8 cellular contexts compared by ENCODE assay signal in the genomic region with DNA sequence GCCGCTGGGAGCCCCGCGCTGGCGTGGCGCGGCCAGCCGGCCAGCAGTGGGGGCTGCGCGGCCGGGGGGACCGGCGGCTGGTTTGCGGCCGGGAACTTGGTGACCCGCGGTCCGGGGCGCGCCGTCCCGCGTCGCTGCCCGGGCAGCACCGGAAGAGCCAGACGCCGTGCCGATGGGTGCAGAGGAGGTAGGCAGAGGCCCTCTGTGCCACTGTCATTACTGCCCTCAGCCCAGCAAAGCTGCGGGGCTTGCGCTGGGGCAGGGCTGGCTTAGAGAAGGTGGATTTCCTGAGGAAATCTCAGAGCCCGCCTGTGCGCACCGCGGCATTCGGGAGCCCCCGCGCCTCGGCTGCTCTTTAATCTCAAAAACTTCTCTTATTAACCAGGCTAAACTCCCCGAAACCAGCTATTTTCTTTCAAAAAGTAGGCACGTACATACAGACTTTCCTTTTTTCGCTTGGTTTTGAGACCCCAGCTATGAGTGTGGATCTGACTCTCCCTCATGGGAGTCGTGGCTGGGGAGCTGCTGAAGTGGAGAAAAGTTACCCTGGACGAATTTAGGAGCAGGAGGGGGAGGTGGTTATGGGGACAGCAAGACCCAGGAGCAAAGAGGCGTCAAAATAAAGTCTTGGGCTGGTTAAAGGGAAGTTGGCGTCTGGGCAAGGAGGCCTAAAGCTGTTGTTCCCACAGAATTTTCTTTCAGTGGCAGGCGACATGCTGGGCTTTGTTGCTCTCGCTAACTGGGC. TPM values are rescaled to one million over a fixed set of nuclear protein-coding genes. Genes with fewer than 3 reads are reported as not detected.
DNase-seq lines count a peak whose midpoint lies in the region; ATAC-seq and TF ChIP-seq lines count a peak whose summit lies in the region.

No MANE protein-coding gene starts in this region.

- no peaks in the 10 kb centered on the region for H3K9me3 Mint-ChIP-seq in natural killer cell

- H3K4me1 Mint-ChIP-seq in natural killer cell, result peaks cover 59 to 60% of the 10 kb centered on the region in 2 donors

- ATAC-seq in HG02623 (IDR thresholded peaks at IDR 0.05; ENCODE audit: unreplicated experiment) (peak; percentile 12), natural killer cell (peak; percentile 37 to 56 (median 41))

- H3K36me3 Mint-ChIP-seq in natural killer cell, result no peaks in the 10 kb centered on the region

- H3K27ac Mint-ChIP-seq in natural killer cell, result peak overlapping the region; percentile 95 to 96

- H3K27me3 ChIP-seq in uterus, result no peaks in the 10 kb centered on the region

- DNase-seq in GM12864 (ENCODE audit: low read depth) (no peak), NCI-H2171 (lab: John Stamatoyannopoulos, UW) (peak; percentile 37), fibroblast of mammary gland (ENCODE audit: low read depth) (peak; percentile 11), natural killer cell (no peak), uterus (peak; percentile 28 to 33), dedifferentiated amniotic fluid mesenchymal stem cell (ENCODE audit: extremely low spot score) (no peak)
- DNase-seq in activated T-cell treated with anti-CD3 and anti-CD28 coated beads, Interleukin-2, amount 50 U/mL, for 48 hours, result peak; percentile 60 to 66

- H3K4me3 ChIP-seq in GM12864 (ENCODE audit: low read depth, low read length) (peak overlapping the region; percentile 64), fibroblast of mammary gland (ENCODE audit: control insufficient read depth, low read depth, low read length) (peak overlapping the region; percentile 72), uterus (peak overlapping the region; percentile 73 to 97)

- peaks cover 9 to 12% of the 10 kb centered on the region in 2 donors for H3K4me1 ChIP-seq in uterus

- TF ChIP-seq CTCF in GM12864 (IDR thresholded peaks at IDR 0.05; ENCODE audit: low read depth, low read length, missing control alignments) (no peak), fibroblast of mammary gland (conservative IDR thresholded peaks at IDR 0.05; ENCODE audit: control insufficient read depth, insufficient read depth, low read depth, low read length) (no peak), natural killer cell (IDR thresholded peaks at IDR 0.05) (no peak), uterus (IDR thresholded peaks at IDR 0.05) (no peak)

- H3K36me3 ChIP-seq in uterus, result no peaks in the 10 kb centered on the region

- peak overlapping the region; percentile 96 to 99 for H3K27ac ChIP-seq in uterus

- no peaks in the 10 kb centered on the region for H3K9me3 ChIP-seq in uterus

- no peak for TF ChIP-seq POLR2A in uterus (IDR thresholded peaks at IDR 0.05)

- no peaks in the 10 kb centered on the region for H3K27me3 Mint-ChIP-seq in natural killer cell (ENCODE audit: low read depth in 2 of 2)

- peak overlapping the region; percentile 89 for H3K4me3 Mint-ChIP-seq in natural killer cell

- intact Hi-C loops in natural killer cell (cut with micrococcal nuclease), result loop anchor here (1.0 to 10.0 kb wide), 3 partner anchors 13 to 817 kb away; a partner anchor contains a TSS
- intact Hi-C loops in uterus (cut with DNase I; ENCODE audit: low total_unique reads), result no loop called here

RNA-seq across cellular contexts. Expression of a gene that starts 0.8 kb away (rescaled TPM):
- total RNA-seq in natural killer cell, result 100 to 1,000 TPM; 119 to 144 (median 140) TPM
- total RNA-seq in uterus, result 10 to 100 TPM in 3 of 4 donors, 1 to 10 TPM in 1; 8.8 to 35.1 (median 17.6) TPM

RNA-seq across cellular contexts. Expression of a gene that starts 37.5 kb away (rescaled TPM):
- total RNA-seq in natural killer cell (not detected), uterus (not detected)

Comparison
In these comparisons a context has a peak if more than half of its experiments do, and no peak if none do; other contexts are left out.
1. DNase-seq: peak in NCI-H2171 (single experiment), activated T-cell treated with anti-CD3 and anti-CD28 coated beads, Interleukin-2, amount 50 U/mL, for 48 hours (2 of 2), fibroblast of mammary gland (single experiment) and uterus (2 of 2); none in GM12864 (single experiment), natural killer cell (single experiment) and dedifferentiated amniotic fluid mesenchymal stem cell (single experiment).
2. Peak in every context shown above with its lines, with median percentiles within 50 percentile points of each other: H3K4me3 ChIP-seq.